1 cellular context compared by ENCODE assay signal in the genomic region with DNA sequence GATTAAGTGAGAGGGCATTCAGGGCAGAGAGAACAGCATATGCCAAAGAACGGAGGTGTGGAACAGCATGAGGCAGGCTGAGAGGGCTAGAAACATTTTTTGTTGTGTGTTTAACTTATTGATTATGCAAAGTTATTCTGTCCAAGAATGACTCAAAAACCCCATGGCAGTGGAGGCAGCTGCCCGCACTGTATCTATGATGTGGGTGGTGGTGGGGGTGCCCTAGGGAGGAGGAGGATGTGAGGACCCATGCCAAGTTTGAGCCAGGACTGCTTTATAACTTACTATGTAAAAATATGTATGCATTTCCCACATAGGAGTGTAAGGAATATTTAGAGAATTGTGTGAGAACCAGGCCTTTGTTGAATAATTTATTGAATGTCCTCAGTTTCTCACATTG.
TF ChIP-seq lines count a peak whose summit lies in the region.

No MANE protein-coding gene starts in this region.

TF ChIP-seq in K562, 482 proteins besides CTCF, POLR2A, EP300 and RAD21 (continued from another document):
- TF ChIP-seq, protein P1, sequence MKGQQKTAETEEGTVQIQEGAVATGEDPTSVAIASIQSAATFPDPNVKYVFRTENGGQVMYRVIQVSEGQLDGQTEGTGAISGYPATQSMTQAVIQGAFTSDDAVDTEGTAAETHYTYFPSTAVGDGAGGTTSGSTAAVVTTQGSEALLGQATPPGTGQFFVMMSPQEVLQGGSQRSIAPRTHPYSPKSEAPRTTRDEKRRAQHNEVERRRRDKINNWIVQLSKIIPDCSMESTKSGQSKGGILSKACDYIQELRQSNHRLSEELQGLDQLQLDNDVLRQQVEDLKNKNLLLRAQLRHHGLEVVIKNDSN (CRISPR knock-in tag; IDR thresholded peaks at IDR 0.05): 0 out of 2 replicates have a peak, but pooled peaks have one; percentile 10
- TF ChIP-seq NCOA6 (IDR thresholded peaks at IDR 0.05) (no peak), CHD4 (IDR thresholded peaks at IDR 0.05; ENCODE audit: insufficient read depth, insufficient replicate concordance, low read depth, low read length, poor library complexity, severe bottlenecking) (no peak), HNRNPLL (IDR thresholded peaks at IDR 0.05; ENCODE audit: low read depth, low read length, poor library complexity, severe bottlenecking) (no peak), RUNX1 (IDR thresholded peaks at IDR 0.05; ENCODE audit: low read depth) (peak; percentile 63; the same call in 1 of the 2 replicates), CBX5 (IDR thresholded peaks at IDR 0.05; ENCODE audit: borderline replicate concordance, low read depth) (no peak), TEAD4 (IDR thresholded peaks at IDR 0.05; ENCODE audit: low read length) (no peak), TEAD4 (CRISPR knock-in tag; IDR thresholded peaks at IDR 0.05; ENCODE audit: borderline replicate concordance) (peak; percentile 77; the same call in 1 of the 2 replicates), ARID1B (IDR thresholded peaks at IDR 0.05) (no peak), TAF1 (IDR thresholded peaks at IDR 0.05; ENCODE audit: control insufficient read depth, extremely low read depth, insufficient read depth, low read length, severe bottlenecking) (no peak), FOXA3 (CRISPR knock-in tag; conservative IDR thresholded peaks at IDR 0.05 in 1 of 2, IDR thresholded peaks at IDR 0.05 in 1 of 2) (0 out of 4 replicates have a peak, but pooled peaks of 1 of the 2 experiments have one; percentile 55), OTX1 (CRISPR knock-in tag; IDR thresholded peaks at IDR 0.05) (no peak), JUN (IDR thresholded peaks at IDR 0.05; ENCODE audit: borderline replicate concordance, low read depth, low read length) (no peak), JUN (CRISPR knock-in tag; IDR thresholded peaks at IDR 0.05; ENCODE audit: borderline replicate concordance) (0 out of 2 replicates have a peak, but pooled peaks have one; percentile 41)
- TF ChIP-seq, protein P2, sequence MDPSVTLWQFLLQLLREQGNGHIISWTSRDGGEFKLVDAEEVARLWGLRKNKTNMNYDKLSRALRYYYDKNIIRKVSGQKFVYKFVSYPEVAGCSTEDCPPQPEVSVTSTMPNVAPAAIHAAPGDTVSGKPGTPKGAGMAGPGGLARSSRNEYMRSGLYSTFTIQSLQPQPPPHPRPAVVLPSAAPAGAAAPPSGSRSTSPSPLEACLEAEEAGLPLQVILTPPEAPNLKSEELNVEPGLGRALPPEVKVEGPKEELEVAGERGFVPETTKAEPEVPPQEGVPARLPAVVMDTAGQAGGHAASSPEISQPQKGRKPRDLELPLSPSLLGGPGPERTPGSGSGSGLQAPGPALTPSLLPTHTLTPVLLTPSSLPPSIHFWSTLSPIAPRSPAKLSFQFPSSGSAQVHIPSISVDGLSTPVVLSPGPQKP (CRISPR knock-in tag; IDR thresholded peaks at IDR 0.05): peak; percentile 35; the same call in 1 of the 2 replicates
- TF ChIP-seq, protein P3, sequence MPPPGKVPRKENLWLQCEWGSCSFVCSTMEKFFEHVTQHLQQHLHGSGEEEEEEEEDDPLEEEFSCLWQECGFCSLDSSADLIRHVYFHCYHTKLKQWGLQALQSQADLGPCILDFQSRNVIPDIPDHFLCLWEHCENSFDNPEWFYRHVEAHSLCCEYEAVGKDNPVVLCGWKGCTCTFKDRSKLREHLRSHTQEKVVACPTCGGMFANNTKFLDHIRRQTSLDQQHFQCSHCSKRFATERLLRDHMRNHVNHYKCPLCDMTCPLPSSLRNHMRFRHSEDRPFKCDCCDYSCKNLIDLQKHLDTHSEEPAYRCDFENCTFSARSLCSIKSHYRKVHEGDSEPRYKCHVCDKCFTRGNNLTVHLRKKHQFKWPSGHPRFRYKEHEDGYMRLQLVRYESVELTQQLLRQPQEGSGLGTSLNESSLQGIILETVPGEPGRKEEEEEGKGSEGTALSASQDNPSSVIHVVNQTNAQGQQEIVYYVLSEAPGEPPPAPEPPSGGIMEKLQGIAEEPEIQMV (tag; conservative IDR thresholded peaks at IDR 0.05; ENCODE audit: low read depth): 0 out of 2 replicates have a peak, but pooled peaks have one; percentile 2
- TF ChIP-seq, protein P4, sequence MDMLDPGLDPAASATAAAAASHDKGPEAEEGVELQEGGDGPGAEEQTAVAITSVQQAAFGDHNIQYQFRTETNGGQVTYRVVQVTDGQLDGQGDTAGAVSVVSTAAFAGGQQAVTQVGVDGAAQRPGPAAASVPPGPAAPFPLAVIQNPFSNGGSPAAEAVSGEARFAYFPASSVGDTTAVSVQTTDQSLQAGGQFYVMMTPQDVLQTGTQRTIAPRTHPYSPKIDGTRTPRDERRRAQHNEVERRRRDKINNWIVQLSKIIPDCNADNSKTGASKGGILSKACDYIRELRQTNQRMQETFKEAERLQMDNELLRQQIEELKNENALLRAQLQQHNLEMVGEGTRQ (CRISPR knock-in tag; IDR thresholded peaks at IDR 0.05): peak; percentile 5; the same call in 1 of the 2 replicates
TF ChIP-seq in K562: peak in this region for 10.
